In genomic region chr16:57027067-57027466, GRCh38 we compare ENCODE assay signal across 23 cellular contexts. TPM values are rescaled to one million over a fixed set of nuclear protein-coding genes. Genes with fewer than 3 reads are reported as not detected.
A peak's percentile ranks its signal among the peaks of the same experiment; 100 is the strongest.
DNase-seq lines count a peak whose midpoint lies in the region; ATAC-seq, FAIRE-seq and TF ChIP-seq lines count a peak whose summit lies in the region.
"Had no signal": no experiment of that assay in that cellular context is flagged by ENCODE, and none has a peak within 500 bp of the region (broad histone marks: within the 10 kb centered on the region; RNA-seq: fewer than 3 reads in every experiment).

No MANE protein-coding gene starts in this region.

- CTCF ChIA-PET in activated naive CD4-positive, alpha-beta T cell treated with anti-CD3 and anti-CD28 coated beads, Interleukin-2, amount 10 ng/mL, durations not matched to agents 7 days and 5 days (lab: Charles Lee): interaction anchor here (0.9 kb wide), 3 partner anchors 56 to 63 kb away, joined by 3 to 4 read pairs (median 3); no protein-coding TSS in a partner anchor
- CTCF ChIA-PET in activated naive CD4-positive, alpha-beta T cell treated with anti-CD3 and anti-CD28 coated beads for 36 hours (lab: Charles Lee): interaction anchor here (0.8 to 1.5 kb wide), 2 partner anchors 8 to 63 kb away, joined by 3 to 5 read pairs; no protein-coding TSS in a partner anchor

- no peak overlapping the region for H2AFZ ChIP-seq in astrocyte (ENCODE audit: low read depth, low read length)

- peak overlapping the region; percentile 61 for H3K27ac Mint-ChIP-seq in activated naive CD4-positive, alpha-beta T cell treated with anti-CD3 and anti-CD28 coated beads, Interleukin-2, amount 10 ng/mL, durations not matched to agents 7 days and 5 days
- no peak overlapping the region for H3K27ac Mint-ChIP-seq in activated naive CD4-positive, alpha-beta T cell treated with anti-CD3 and anti-CD28 coated beads for 36 hours
- H3K27ac Mint-ChIP-seq in astrocyte (ENCODE audit: unreplicated experiment): no peak overlapping the region
- H3K27ac Mint-ChIP-seq in stimulated activated effector memory CD8-positive, alpha-beta T cell treated with anti-CD3 and anti-CD28 coated beads, Interleukin-12 subunit alpha, Interleukin-12 subunit beta, amount 100 ng/mL, for 72 hours: peak overlapping the region; percentile 84
- H3K27ac Mint-ChIP-seq: endodermal cell had no signal

- no peaks in the 10 kb centered on the region for H3K79me2 ChIP-seq in astrocyte (ENCODE audit: insufficient read depth, low read length)

- peaks cover under 1% of the 10 kb centered on the region for H3K36me3 ChIP-seq in astrocyte (ENCODE audit: insufficient read depth, low read length)

- H3K4me2 ChIP-seq in astrocyte (ENCODE audit: low read length): no peak overlapping the region
- H3K4me2 ChIP-seq: BLaER1 had no signal

- no peaks in the 10 kb centered on the region for H4K20me1 ChIP-seq in astrocyte (ENCODE audit: insufficient read depth, low read length)
- H4K20me1 ChIP-seq: BLaER1 had no signal

- peak; percentile 14 for DNase-seq in activated naive CD4-positive, alpha-beta T cell treated with anti-CD3 and anti-CD28 coated beads, Interleukin-2, amount 10 ng/mL, durations not matched to agents 7 days and 5 days
- no peak for DNase-seq in activated naive CD4-positive, alpha-beta T cell treated with anti-CD3 and anti-CD28 coated beads for 36 hours
- DNase-seq in HL-60 (ENCODE audit: low read depth in 1 of 2, low spot score in 1 of 2) (no peak), astrocyte (ENCODE audit: low read depth) (no peak)
- DNase-seq in stimulated activated effector memory CD8-positive, alpha-beta T cell treated with anti-CD3 and anti-CD28 coated beads, Interleukin-12 subunit alpha, Interleukin-12 subunit beta, amount 100 ng/mL, for 72 hours (ENCODE audit: low spot score in 2 of 2): no peak
- no peak for DNase-seq in activated CD4-positive, CD25-positive, alpha-beta regulatory T cell treated with anti-CD3 and anti-CD28 coated beads, Interleukin-2, amount 50 U/mL, for 72 hours
- DNase-seq: Calu3; DND-41; endodermal cell; foreskin keratinocyte; Kasumi-1; stimulated activated CD4-positive, alpha-beta T cell treated with anti-CD3 and anti-CD28 coated beads, Interleukin-12 subunit alpha, Interleukin-12 subunit beta, amount 100 ng/mL, for 4 hours; stimulated activated CD4-positive, alpha-beta T cell treated with anti-CD3 and anti-CD28 coated beads, Interleukin-4, amount 100 ng/mL, for 1 hour; stimulated activated naive CD4-positive, alpha-beta T cell; T-helper 2 cell had no signal

- no peak for FAIRE-seq in astrocyte (lab: Jason Lieb, UNC)

- no peak overlapping the region for H3K4me3 Mint-ChIP-seq in activated naive CD4-positive, alpha-beta T cell treated with anti-CD3 and anti-CD28 coated beads, Interleukin-2, amount 10 ng/mL, durations not matched to agents 7 days and 5 days
- no peak overlapping the region for H3K4me3 Mint-ChIP-seq in activated naive CD4-positive, alpha-beta T cell treated with anti-CD3 and anti-CD28 coated beads for 36 hours
- H3K4me3 Mint-ChIP-seq in astrocyte (ENCODE audit: unreplicated experiment): peak overlapping the region; percentile 35
- H3K4me3 Mint-ChIP-seq in stimulated activated effector memory CD8-positive, alpha-beta T cell treated with anti-CD3 and anti-CD28 coated beads, Interleukin-12 subunit alpha, Interleukin-12 subunit beta, amount 100 ng/mL, for 72 hours: no peak overlapping the region
- H3K4me3 Mint-ChIP-seq: endodermal cell had no signal

- no peak overlapping the region for H3K9ac ChIP-seq in astrocyte (ENCODE audit: low read length)
- H3K9ac ChIP-seq: BLaER1 had no signal

- TF ChIP-seq CTCF in HL-60 (IDR thresholded peaks at IDR 0.05; ENCODE audit: insufficient read depth, low read length) (no peak), astrocyte (IDR thresholded peaks at IDR 0.05; ENCODE audit: insufficient read depth, low read depth, low read length) (no peak)

- H3K36me3 Mint-ChIP-seq in activated naive CD4-positive, alpha-beta T cell treated with anti-CD3 and anti-CD28 coated beads, Interleukin-2, amount 10 ng/mL, durations not matched to agents 7 days and 5 days: peaks cover 92% of the 10 kb centered on the region
- peaks cover 64% of the 10 kb centered on the region for H3K36me3 Mint-ChIP-seq in activated naive CD4-positive, alpha-beta T cell treated with anti-CD3 and anti-CD28 coated beads for 36 hours (ENCODE audit: low read depth)
- H3K36me3 Mint-ChIP-seq in astrocyte (ENCODE audit: low read depth, unreplicated experiment): peaks cover 31% of the 10 kb centered on the region
- H3K36me3 Mint-ChIP-seq in stimulated activated effector memory CD8-positive, alpha-beta T cell treated with anti-CD3 and anti-CD28 coated beads, Interleukin-12 subunit alpha, Interleukin-12 subunit beta, amount 100 ng/mL, for 72 hours: peaks cover 74% of the 10 kb centered on the region

- no peak overlapping the region for H3K4me3 ChIP-seq in HL-60 (replicated peaks; ENCODE audit: insufficient read depth, low read length)
- H3K4me3 ChIP-seq in astrocyte (ENCODE audit: insufficient read depth, low read depth, low read length): no peak overlapping the region
- H3K4me3 ChIP-seq: ascending aorta, BLaER1, esophagus muscularis mucosa, lung, suprapubic skin had no signal

- peaks cover 12% of the 10 kb centered on the region for H3K4me1 ChIP-seq in astrocyte (ENCODE audit: insufficient read depth, low read length)
- H3K4me1 ChIP-seq: ascending aorta, esophagus muscularis mucosa had no signal

- no peaks in the 10 kb centered on the region for H3K27me3 ChIP-seq in HL-60 (ENCODE audit: insufficient read depth, poor library complexity, severe bottlenecking)
- H3K27me3 ChIP-seq in astrocyte (ENCODE audit: insufficient read depth, low read length): no peaks in the 10 kb centered on the region
- H3K27me3 ChIP-seq: ascending aorta, BLaER1, esophagus muscularis mucosa, foreskin keratinocyte, suprapubic skin had no signal

- ATAC-seq in stimulated activated effector memory CD8-positive, alpha-beta T cell treated with anti-CD3 and anti-CD28 coated beads, Interleukin-12 subunit alpha, Interleukin-12 subunit beta, amount 100 ng/mL, for 72 hours: no peak
- ATAC-seq in HG03280 (IDR thresholded peaks at IDR 0.05; ENCODE audit: unreplicated experiment) (no peak), HG03521 (IDR thresholded peaks at IDR 0.05; ENCODE audit: unreplicated experiment) (no peak)
- ATAC-seq: foreskin keratinocyte, sciatic nerve had no signal

- intact Hi-C loops in activated naive CD4-positive, alpha-beta T cell treated with anti-CD3 and anti-CD28 coated beads for 36 hours (cut with micrococcal nuclease): no loop called here

- H3K27ac ChIP-seq in HL-60 (replicated peaks) (peak overlapping the region; percentile 70; the same call in 1 of the 2 replicates), astrocyte (ENCODE audit: low read depth, low read length) (no peak overlapping the region)
- H3K27ac ChIP-seq: ascending aorta, BLaER1, esophagus muscularis mucosa, foreskin keratinocyte, suprapubic skin had no signal

- no peaks in the 10 kb centered on the region for H3K9me3 Mint-ChIP-seq in activated naive CD4-positive, alpha-beta T cell treated with anti-CD3 and anti-CD28 coated beads, Interleukin-2, amount 10 ng/mL, durations not matched to agents 7 days and 5 days
- no peaks in the 10 kb centered on the region for H3K9me3 Mint-ChIP-seq in activated naive CD4-positive, alpha-beta T cell treated with anti-CD3 and anti-CD28 coated beads for 36 hours
- peaks cover 2% of the 10 kb centered on the region for H3K9me3 Mint-ChIP-seq in astrocyte (ENCODE audit: unreplicated experiment)
- peaks cover 3% of the 10 kb centered on the region for H3K9me3 Mint-ChIP-seq in stimulated activated effector memory CD8-positive, alpha-beta T cell treated with anti-CD3 and anti-CD28 coated beads, Interleukin-12 subunit alpha, Interleukin-12 subunit beta, amount 100 ng/mL, for 72 hours
- H3K9me3 Mint-ChIP-seq: endodermal cell had no signal

- peaks cover 80% of the 10 kb centered on the region for H3K4me1 Mint-ChIP-seq in activated naive CD4-positive, alpha-beta T cell treated with anti-CD3 and anti-CD28 coated beads, Interleukin-2, amount 10 ng/mL, durations not matched to agents 7 days and 5 days
- peaks cover 77% of the 10 kb centered on the region for H3K4me1 Mint-ChIP-seq in activated naive CD4-positive, alpha-beta T cell treated with anti-CD3 and anti-CD28 coated beads for 36 hours (ENCODE audit: low read depth)
- peaks cover 29% of the 10 kb centered on the region for H3K4me1 Mint-ChIP-seq in astrocyte (ENCODE audit: low read depth, unreplicated experiment)
- H3K4me1 Mint-ChIP-seq in stimulated activated effector memory CD8-positive, alpha-beta T cell treated with anti-CD3 and anti-CD28 coated beads, Interleukin-12 subunit alpha, Interleukin-12 subunit beta, amount 100 ng/mL, for 72 hours: peaks cover 87% of the 10 kb centered on the region

- H3K9me3 ChIP-seq in astrocyte (ENCODE audit: insufficient read depth, low read depth, low read length): no peaks in the 10 kb centered on the region
- H3K9me3 ChIP-seq: ascending aorta, BLaER1, esophagus muscularis mucosa, suprapubic skin had no signal

- no peaks in the 10 kb centered on the region for H3K27me3 Mint-ChIP-seq in activated naive CD4-positive, alpha-beta T cell treated with anti-CD3 and anti-CD28 coated beads, Interleukin-2, amount 10 ng/mL, durations not matched to agents 7 days and 5 days
- H3K27me3 Mint-ChIP-seq in activated naive CD4-positive, alpha-beta T cell treated with anti-CD3 and anti-CD28 coated beads for 36 hours (ENCODE audit: low read depth): no peaks in the 10 kb centered on the region
- no peaks in the 10 kb centered on the region for H3K27me3 Mint-ChIP-seq in astrocyte (ENCODE audit: low read depth, unreplicated experiment)

RNA-seq across cellular contexts. Expression of gene NLRC5, which starts 37.7 kb away (rescaled TPM):
- 100 to 1,000 TPM; 104 to 119 TPM for total RNA-seq in activated naive CD4-positive, alpha-beta T cell treated with anti-CD3 and anti-CD28 coated beads for 36 hours
- total RNA-seq in astrocyte: 29.9 and 33.1 TPM in 2 replicates

Comparison
In these comparisons a context has a peak if more than half of its experiments do, and no peak if none do; other contexts are left out.
1. H3K27ac Mint-ChIP-seq: peak in activated naive CD4-positive, alpha-beta T cell treated with anti-CD3 and anti-CD28 coated beads, Interleukin-2, amount 10 ng/mL, durations not matched to agents 7 days and 5 days (single experiment) and stimulated activated effector memory CD8-positive, alpha-beta T cell treated with anti-CD3 and anti-CD28 coated beads, Interleukin-12 subunit alpha, Interleukin-12 subunit beta, amount 100 ng/mL, for 72 hours (single experiment); none in activated naive CD4-positive, alpha-beta T cell treated with anti-CD3 and anti-CD28 coated beads for 36 hours (single experiment) and astrocyte (single experiment).